1 cellular context compared by ENCODE assay signal in the genomic region with DNA sequence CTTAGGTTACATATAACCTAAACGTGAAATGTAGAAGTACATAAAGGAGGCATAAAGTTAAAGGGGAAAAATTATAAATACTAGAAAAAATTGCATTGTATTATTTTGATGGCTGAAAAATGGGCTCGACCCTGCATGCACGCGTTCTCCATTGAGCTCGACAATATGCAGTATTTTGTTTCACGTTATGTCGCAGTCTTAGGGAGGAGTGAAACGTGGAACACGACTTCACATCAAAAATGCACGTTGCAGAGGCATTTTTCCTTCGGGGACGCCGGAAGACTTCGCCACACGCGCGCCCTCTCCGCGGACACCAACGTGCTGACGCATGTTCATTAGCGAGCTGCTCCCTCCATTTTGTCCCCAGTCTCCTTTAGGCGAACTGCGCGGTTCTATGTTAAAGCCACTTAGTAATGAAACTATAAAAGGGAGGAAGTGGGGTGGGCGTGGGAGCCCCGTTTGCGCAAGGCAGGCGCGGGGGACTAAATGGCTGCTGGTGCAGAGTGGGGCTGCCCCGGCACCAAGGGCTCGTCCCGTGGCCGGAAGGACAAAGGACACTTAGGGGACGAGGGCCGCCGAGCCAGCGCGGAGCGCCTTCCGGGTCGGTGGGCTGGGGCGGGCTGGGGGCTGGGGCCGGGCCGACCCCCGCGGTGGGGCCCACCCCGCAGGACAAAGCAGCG.
TF ChIP-seq lines count a peak whose summit lies in the region.

No MANE protein-coding gene starts in this region.

TF ChIP-seq in HepG2, 621 proteins besides CTCF, POLR2A, EP300 and RAD21 (continued from another document and continues in another):
- TF ChIP-seq NFYC (CRISPR knock-in tag; IDR thresholded peaks at IDR 0.05) (peak; percentile 8; the same call in 1 of the 2 replicates), RCOR2 (CRISPR knock-in tag; IDR thresholded peaks at IDR 0.05) (0 out of 2 replicates have a peak, but pooled peaks have one; percentile 30), ZNF687 (CRISPR knock-in tag; IDR thresholded peaks at IDR 0.05) (peak; percentile 92), DNMT3B (CRISPR knock-in tag; conservative IDR thresholded peaks at IDR 0.05) (no peak), ZNF556 (CRISPR knock-in tag; IDR thresholded peaks at IDR 0.05; ENCODE audit: borderline replicate concordance) (0 out of 2 replicates have a peak, but pooled peaks have one; percentile 57), KDM1A (CRISPR knock-in tag; IDR thresholded peaks at IDR 0.05) (no peak), IRX3 (CRISPR knock-in tag; IDR thresholded peaks at IDR 0.05; ENCODE audit: borderline replicate concordance, low read depth) (no peak), NFKBIZ (CRISPR knock-in tag; IDR thresholded peaks at IDR 0.05) (peak; percentile 33; the same call in 1 of the 2 replicates), ZNF383 (CRISPR knock-in tag; IDR thresholded peaks at IDR 0.05; ENCODE audit: borderline replicate concordance) (no peak; the same call in 1 of the 2 replicates), SRF (IDR thresholded peaks at IDR 0.05; ENCODE audit: low read depth, low read length) (no peak), TGIF2 (CRISPR knock-in tag; IDR thresholded peaks at IDR 0.05) (peak; percentile 18; the same call in 1 of the 2 replicates), SIN3A (IDR thresholded peaks at IDR 0.05; ENCODE audit: borderline replicate concordance, low read depth, low read length) (peak; percentile 27; the same call in 1 of the 2 replicates), ZFP36L1 (CRISPR knock-in tag; IDR thresholded peaks at IDR 0.05) (peak; percentile 52; the same call in 1 of the 2 replicates), ZNF180 (CRISPR knock-in tag; IDR thresholded peaks at IDR 0.05; ENCODE audit: borderline replicate concordance, low read depth) (no peak), ZNF7 (CRISPR knock-in tag; IDR thresholded peaks at IDR 0.05) (no peak), GFI1 (CRISPR knock-in tag; IDR thresholded peaks at IDR 0.05; ENCODE audit: borderline replicate concordance) (0 out of 2 replicates have a peak, but pooled peaks have one; percentile 24), KDM6A (CRISPR knock-in tag; IDR thresholded peaks at IDR 0.05; ENCODE audit: low read depth) (no peak; the same call in 1 of the 2 replicates), ETV5 (CRISPR knock-in tag; IDR thresholded peaks at IDR 0.05; ENCODE audit: borderline replicate concordance) (peak; percentile 97), SALL2 (CRISPR knock-in tag; IDR thresholded peaks at IDR 0.05) (peak; percentile 24; the same call in 1 of the 2 replicates), CC2D1A (CRISPR knock-in tag; IDR thresholded peaks at IDR 0.05) (no peak), ZNF232 (CRISPR knock-in tag; IDR thresholded peaks at IDR 0.05; ENCODE audit: borderline replicate concordance) (peak; percentile 73), TSC22D2 (CRISPR knock-in tag; IDR thresholded peaks at IDR 0.05; ENCODE audit: borderline replicate concordance) (no peak), POLR2AphosphoS5 (IDR thresholded peaks at IDR 0.05; ENCODE audit: low read depth, low read length) (peak; percentile 84), ZNF83 (CRISPR knock-in tag; IDR thresholded peaks at IDR 0.05; ENCODE audit: borderline replicate concordance) (no peak), ZNF576 (CRISPR knock-in tag; IDR thresholded peaks at IDR 0.05) (no peak), GABPB1 (CRISPR knock-in tag; IDR thresholded peaks at IDR 0.05) (peak; percentile 89; the same call in 1 of the 2 replicates), BRF2 (CRISPR knock-in tag; IDR thresholded peaks at IDR 0.05) (no peak), CAMTA2 (CRISPR knock-in tag; IDR thresholded peaks at IDR 0.05; ENCODE audit: borderline replicate concordance) (no peak), ZNF367 (CRISPR knock-in tag; IDR thresholded peaks at IDR 0.05; ENCODE audit: borderline replicate concordance) (0 out of 2 replicates have a peak, but pooled peaks have one; percentile 67)
- TF ChIP-seq, protein P1, sequence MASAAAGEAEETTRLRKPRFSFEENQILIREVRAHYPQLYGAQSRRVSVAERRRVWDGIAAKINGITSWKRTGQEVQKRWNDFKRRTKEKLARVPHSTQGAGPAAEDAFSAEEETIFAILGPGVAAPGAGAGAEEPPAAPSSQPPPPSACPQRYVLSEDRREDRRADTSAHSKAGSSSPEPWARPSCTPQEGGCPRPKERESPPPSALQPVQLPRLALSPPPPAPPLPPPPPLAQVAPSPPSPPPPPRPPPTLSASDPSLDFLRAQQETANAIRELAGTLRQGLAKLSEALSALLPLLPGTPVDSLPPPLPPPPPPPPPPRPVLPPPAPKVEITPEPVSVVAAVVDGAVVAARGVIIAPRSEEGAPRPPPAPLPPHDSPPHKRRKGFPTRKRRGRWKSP (CRISPR knock-in tag; IDR thresholded peaks at IDR 0.05) = peak; percentile 87
- TF ChIP-seq, protein P2, sequence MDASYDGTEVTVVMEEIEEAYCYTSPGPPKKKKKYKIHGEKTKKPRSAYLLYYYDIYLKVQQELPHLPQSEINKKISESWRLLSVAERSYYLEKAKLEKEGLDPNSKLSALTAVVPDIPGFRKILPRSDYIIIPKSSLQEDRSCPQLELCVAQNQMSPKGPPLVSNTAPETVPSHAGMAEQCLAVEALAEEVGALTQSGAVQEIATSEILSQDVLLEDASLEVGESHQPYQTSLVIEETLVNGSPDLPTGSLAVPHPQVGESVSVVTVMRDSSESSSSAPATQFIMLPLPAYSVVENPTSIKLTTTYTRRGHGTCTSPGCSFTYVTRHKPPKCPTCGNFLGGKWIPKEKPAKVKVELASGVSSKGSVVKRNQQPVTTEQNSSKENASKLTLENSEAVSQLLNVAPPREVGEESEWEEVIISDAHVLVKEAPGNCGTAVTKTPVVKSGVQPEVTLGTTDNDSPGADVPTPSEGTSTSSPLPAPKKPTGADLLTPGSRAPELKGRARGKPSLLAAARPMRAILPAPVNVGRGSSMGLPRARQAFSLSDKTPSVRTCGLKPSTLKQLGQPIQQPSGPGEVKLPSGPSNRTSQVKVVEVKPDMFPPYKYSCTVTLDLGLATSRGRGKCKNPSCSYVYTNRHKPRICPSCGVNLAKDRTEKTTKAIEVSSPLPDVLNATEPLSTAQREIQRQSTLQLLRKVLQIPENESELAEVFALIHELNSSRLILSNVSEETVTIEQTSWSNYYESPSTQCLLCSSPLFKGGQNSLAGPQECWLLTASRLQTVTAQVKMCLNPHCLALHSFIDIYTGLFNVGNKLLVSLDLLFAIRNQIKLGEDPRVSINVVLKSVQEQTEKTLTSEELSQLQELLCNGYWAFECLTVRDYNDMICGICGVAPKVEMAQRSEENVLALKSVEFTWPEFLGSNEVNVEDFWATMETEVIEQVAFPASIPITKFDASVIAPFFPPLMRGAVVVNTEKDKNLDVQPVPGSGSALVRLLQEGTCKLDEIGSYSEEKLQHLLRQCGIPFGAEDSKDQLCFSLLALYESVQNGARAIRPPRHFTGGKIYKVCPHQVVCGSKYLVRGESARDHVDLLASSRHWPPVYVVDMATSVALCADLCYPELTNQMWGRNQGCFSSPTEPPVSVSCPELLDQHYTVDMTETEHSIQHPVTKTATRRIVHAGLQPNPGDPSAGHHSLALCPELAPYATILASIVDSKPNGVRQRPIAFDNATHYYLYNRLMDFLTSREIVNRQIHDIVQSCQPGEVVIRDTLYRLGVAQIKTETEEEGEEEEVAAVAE (CRISPR knock-in tag; IDR thresholded peaks at IDR 0.05; ENCODE audit: borderline replicate concordance) = 0 out of 2 replicates have a peak, but pooled peaks have one; percentile 10
- TF ChIP-seq, protein P3, sequence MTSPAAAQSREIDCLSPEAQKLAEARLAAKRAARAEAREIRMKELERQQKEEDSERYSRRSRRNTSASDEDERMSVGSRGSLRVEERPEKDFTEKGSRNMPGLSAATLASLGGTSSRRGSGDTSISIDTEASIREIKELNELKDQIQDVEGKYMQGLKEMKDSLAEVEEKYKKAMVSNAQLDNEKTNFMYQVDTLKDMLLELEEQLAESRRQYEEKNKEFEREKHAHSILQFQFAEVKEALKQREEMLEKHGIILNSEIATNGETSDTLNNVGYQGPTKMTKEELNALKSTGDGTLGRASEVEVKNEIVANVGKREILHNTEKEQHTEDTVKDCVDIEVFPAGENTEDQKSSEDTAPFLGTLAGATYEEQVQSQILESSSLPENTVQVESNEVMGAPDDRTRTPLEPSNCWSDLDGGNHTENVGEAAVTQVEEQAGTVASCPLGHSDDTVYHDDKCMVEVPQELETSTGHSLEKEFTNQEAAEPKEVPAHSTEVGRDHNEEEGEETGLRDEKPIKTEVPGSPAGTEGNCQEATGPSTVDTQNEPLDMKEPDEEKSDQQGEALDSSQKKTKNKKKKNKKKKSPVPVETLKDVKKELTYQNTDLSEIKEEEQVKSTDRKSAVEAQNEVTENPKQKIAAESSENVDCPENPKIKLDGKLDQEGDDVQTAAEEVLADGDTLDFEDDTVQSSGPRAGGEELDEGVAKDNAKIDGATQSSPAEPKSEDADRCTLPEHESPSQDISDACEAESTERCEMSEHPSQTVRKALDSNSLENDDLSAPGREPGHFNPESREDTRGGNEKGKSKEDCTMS (CRISPR knock-in tag; conservative IDR thresholded peaks at IDR 0.05) = no peak
- TF ChIP-seq, protein P4, sequence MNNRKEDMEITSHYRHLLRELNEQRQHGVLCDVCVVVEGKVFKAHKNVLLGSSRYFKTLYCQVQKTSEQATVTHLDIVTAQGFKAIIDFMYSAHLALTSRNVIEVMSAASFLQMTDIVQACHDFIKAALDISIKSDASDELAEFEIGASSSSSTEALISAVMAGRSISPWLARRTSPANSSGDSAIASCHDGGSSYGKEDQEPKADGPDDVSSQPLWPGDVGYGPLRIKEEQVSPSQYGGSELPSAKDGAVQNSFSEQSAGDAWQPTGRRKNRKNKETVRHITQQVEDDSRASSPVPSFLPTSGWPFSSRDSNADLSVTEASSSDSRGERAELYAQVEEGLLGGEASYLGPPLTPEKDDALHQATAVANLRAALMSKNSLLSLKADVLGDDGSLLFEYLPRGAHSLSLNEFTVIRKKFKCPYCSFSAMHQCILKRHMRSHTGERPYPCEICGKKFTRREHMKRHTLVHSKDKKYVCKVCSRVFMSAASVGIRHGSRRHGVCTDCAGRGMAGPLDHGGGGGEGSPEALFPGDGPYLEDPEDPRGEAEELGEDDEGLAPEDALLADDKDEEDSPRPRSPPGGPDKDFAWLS (CRISPR knock-in tag; IDR thresholded peaks at IDR 0.05; ENCODE audit: borderline replicate concordance) = no peak
- TF ChIP-seq, protein P5, sequence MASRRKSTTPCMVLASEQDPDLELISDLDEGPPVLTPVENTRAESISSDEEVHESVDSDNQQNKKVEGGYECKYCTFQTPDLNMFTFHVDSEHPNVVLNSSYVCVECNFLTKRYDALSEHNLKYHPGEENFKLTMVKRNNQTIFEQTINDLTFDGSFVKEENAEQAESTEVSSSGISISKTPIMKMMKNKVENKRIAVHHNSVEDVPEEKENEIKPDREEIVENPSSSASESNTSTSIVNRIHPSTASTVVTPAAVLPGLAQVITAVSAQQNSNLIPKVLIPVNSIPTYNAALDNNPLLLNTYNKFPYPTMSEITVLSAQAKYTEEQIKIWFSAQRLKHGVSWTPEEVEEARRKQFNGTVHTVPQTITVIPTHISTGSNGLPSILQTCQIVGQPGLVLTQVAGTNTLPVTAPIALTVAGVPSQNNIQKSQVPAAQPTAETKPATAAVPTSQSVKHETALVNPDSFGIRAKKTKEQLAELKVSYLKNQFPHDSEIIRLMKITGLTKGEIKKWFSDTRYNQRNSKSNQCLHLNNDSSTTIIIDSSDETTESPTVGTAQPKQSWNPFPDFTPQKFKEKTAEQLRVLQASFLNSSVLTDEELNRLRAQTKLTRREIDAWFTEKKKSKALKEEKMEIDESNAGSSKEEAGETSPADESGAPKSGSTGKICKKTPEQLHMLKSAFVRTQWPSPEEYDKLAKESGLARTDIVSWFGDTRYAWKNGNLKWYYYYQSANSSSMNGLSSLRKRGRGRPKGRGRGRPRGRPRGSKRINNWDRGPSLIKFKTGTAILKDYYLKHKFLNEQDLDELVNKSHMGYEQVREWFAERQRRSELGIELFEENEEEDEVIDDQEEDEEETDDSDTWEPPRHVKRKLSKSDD (CRISPR knock-in tag; IDR thresholded peaks at IDR 0.05; ENCODE audit: low read depth) = 0 out of 2 replicates have a peak, but pooled peaks have one; percentile 24
- TF ChIP-seq, protein P6, sequence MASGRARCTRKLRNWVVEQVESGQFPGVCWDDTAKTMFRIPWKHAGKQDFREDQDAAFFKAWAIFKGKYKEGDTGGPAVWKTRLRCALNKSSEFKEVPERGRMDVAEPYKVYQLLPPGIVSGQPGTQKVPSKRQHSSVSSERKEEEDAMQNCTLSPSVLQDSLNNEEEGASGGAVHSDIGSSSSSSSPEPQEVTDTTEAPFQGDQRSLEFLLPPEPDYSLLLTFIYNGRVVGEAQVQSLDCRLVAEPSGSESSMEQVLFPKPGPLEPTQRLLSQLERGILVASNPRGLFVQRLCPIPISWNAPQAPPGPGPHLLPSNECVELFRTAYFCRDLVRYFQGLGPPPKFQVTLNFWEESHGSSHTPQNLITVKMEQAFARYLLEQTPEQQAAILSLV (CRISPR knock-in tag; IDR thresholded peaks at IDR 0.05; ENCODE audit: borderline replicate concordance) = no peak; the same call in 1 of the 2 replicates
